In genomic region chr17:58184308-58184985, GRCh38 we compare ENCODE assay signal across 16 cellular contexts. TPM values are rescaled to one million over a fixed set of nuclear protein-coding genes. Genes with fewer than 3 reads are reported as not detected.
DNase-seq lines count a peak whose midpoint lies in the region; FAIRE-seq and TF ChIP-seq lines count a peak whose summit lies in the region.
"Had no signal": no experiment of that assay in that cellular context is flagged by ENCODE, and none has a peak within 500 bp of the region (broad histone marks: within the 10 kb centered on the region; RNA-seq: fewer than 3 reads in every experiment).

No MANE protein-coding gene starts in this region.

- no peak overlapping the region for H3K27ac ChIP-seq in transverse colon

- TF ChIP-seq POLR2A in transverse colon (IDR thresholded peaks at IDR 0.05) (no peak), GM12892 (IDR thresholded peaks at IDR 0.05; ENCODE audit: low read depth, low read length) (no peak)

- no peak overlapping the region for H3K4me3 ChIP-seq in transverse colon

- no peak for FAIRE-seq in GM12892 (lab: Jason Lieb, UNC)

- no peaks in the 10 kb centered on the region for H3K36me3 ChIP-seq in transverse colon

- no peaks in the 10 kb centered on the region for H3K9me3 ChIP-seq in transverse colon

- peak; percentile 71 for DNase-seq in Caki2 (ENCODE audit: low read depth)
- DNase-seq in HT1080 (ENCODE audit: low read depth): peak; percentile 84
- peak; percentile 28 for DNase-seq in SKM-1 (lab: John Stamatoyannopoulos, UW; ENCODE audit: unreplicated experiment)
- DNase-seq in glomerular visceral epithelial cell (ENCODE audit: extremely low spot score): peak; percentile 22
- DNase-seq in NCI-H2227 treated with DMSO at 0.1 percent for 48 hours (lab: John Stamatoyannopoulos, UW): no peak
- DNase-seq in transverse colon: no peak
- no peak for DNase-seq in GM12892 (ENCODE audit: insufficient read length)
- DNase-seq in GM13977 (ENCODE audit: low spot score): no peak
- DNase-seq: activated CD4-positive, alpha-beta memory T cell treated with anti-CD3 and anti-CD28 coated beads, Interleukin-2, amount 10 ng/mL, durations not matched to agents 7 days and 5 days; CD4-positive, alpha-beta memory T cell; kidney glomerular epithelial cell; NCI-H1048; substantia nigra had no signal

- no peaks in the 10 kb centered on the region for H3K4me1 ChIP-seq in transverse colon

- 71% methylated on average over 10 of the region's 10 CpGs; no CpG with 5 or more reads in 1 of the 2 donors for WGBS in transverse colon (ENCODE audit: low coverage in 1 of 2), 2 donors

- no peak for TF ChIP-seq CTCF in transverse colon (IDR thresholded peaks at IDR 0.05)
- no peak for TF ChIP-seq CTCF in GM13977 (IDR thresholded peaks at IDR 0.05; ENCODE audit: extremely low read depth, insufficient read depth, missing control alignments)

- no peak for TF ChIP-seq EP300 in transverse colon (IDR thresholded peaks at IDR 0.05; ENCODE audit: low read depth)

- H3K27me3 ChIP-seq in transverse colon: peaks cover 3% of the 10 kb centered on the region

- in situ Hi-C loops in Caki2 (cut with HindIII; ENCODE audit: low pct_unique_long_range_greater_than_20kb, low sequenced_read_pairs) (no loop called here), transverse colon (cut with MboI; ENCODE audit: low pct_ligation_motif_present in 1 of 4, low pct_unique_long_range_greater_than_20kb in 1 of 4, low sequenced_read_pairs in 3 of 4) (no loop called here), GM13977 (cut with MboI; ENCODE audit: low pct_unique_long_range_greater_than_20kb, low sequenced_read_pairs, unreplicated experiment) (no loop called here)

- intact Hi-C loops in transverse colon (cut with DNase I; ENCODE audit: low total_unique reads): no loop called here

RNA-seq across cellular contexts. Expression of gene EPX, which starts 8.1 kb away (rescaled TPM):
- not detected in 2 replicates for total RNA-seq in Caki2 (2014; rRNA removed; shearing (Covaris generic); ENCODE audit: low replicate concordance)
- 0.16 TPM in 1 of 2 replicates, not detected in the other for total RNA-seq in HT1080 (2014; rRNA removed; shearing (Covaris generic))
- polyA plus RNA-seq in HT1080 (2015; cell fraction: cytosol; rRNA removed): 0.07 and 0.11 TPM in 2 replicates
- 0.07 TPM in 1 of 2 replicates, not detected in the other for polyA plus RNA-seq in HT1080 (2015; cell fraction: nucleus; rRNA removed)
- total RNA-seq in transverse colon: not detected
- not detected for polyA plus RNA-seq in GM12892 (2012; ENCODE audit: missing spikeins)
- total RNA-seq: activated CD4-positive, alpha-beta memory T cell treated with anti-CD3 and anti-CD28 coated beads, Interleukin-2, amount 10 ng/mL, durations not matched to agents 7 days and 5 days; CD4-positive, alpha-beta memory T cell; omental fat pad; SK-MEL-5 had no signal
- polyA plus RNA-seq: adipose tissue; CD4-positive, alpha-beta memory T cell had no signal

RNA-seq across cellular contexts. Expression of gene OR4D2, which starts 17.7 kb away (rescaled TPM):
- not detected in 2 replicates for total RNA-seq in Caki2 (2014; rRNA removed; shearing (Covaris generic); ENCODE audit: low replicate concordance)
- not detected in 2 replicates for total RNA-seq in HT1080 (2014; rRNA removed; shearing (Covaris generic))
- not detected in 2 replicates for polyA plus RNA-seq in HT1080 (2015; cell fraction: cytosol; rRNA removed)
- polyA plus RNA-seq in HT1080 (2015; cell fraction: nucleus; rRNA removed): not detected in 2 replicates
- not detected for total RNA-seq in transverse colon
- not detected for polyA plus RNA-seq in GM12892 (2012; ENCODE audit: missing spikeins)
- total RNA-seq: activated CD4-positive, alpha-beta memory T cell treated with anti-CD3 and anti-CD28 coated beads, Interleukin-2, amount 10 ng/mL, durations not matched to agents 7 days and 5 days; CD4-positive, alpha-beta memory T cell; omental fat pad; SK-MEL-5 had no signal
- polyA plus RNA-seq: adipose tissue; CD4-positive, alpha-beta memory T cell had no signal

RNA-seq across cellular contexts. Expression of gene MKS1, which starts 34.6 kb away (rescaled TPM):
- 33.7 and 37.7 TPM in 2 replicates for total RNA-seq in Caki2 (2014; rRNA removed; shearing (Covaris generic); ENCODE audit: low replicate concordance)
- 12.0 and 15.9 TPM in 2 replicates for total RNA-seq in HT1080 (2014; rRNA removed; shearing (Covaris generic))
- polyA plus RNA-seq in HT1080 (2015; cell fraction: cytosol; rRNA removed): 10.0 and 10.6 TPM in 2 replicates
- 37.3 and 45.0 TPM in 2 replicates for polyA plus RNA-seq in HT1080 (2015; cell fraction: nucleus; rRNA removed)
- 10 to 100 TPM in 3 of 4 donors, 1 to 10 TPM in 1; 8.5 to 51.9 (median 18.3) TPM for total RNA-seq in transverse colon
- polyA plus RNA-seq in GM12892 (2012; ENCODE audit: missing spikeins): 14.4 TPM

RNA-seq across cellular contexts. Expression of gene OR4D1, which starts 36.3 kb away (rescaled TPM):
- total RNA-seq in Caki2 (2014; rRNA removed; shearing (Covaris generic); ENCODE audit: low replicate concordance): not detected in 2 replicates
- total RNA-seq in HT1080 (2014; rRNA removed; shearing (Covaris generic)): not detected in 2 replicates
- polyA plus RNA-seq in HT1080 (2015; cell fraction: cytosol; rRNA removed): not detected in 2 replicates
- not detected in 2 replicates for polyA plus RNA-seq in HT1080 (2015; cell fraction: nucleus; rRNA removed)
- total RNA-seq in transverse colon: not detected
- not detected for polyA plus RNA-seq in GM12892 (2012; ENCODE audit: missing spikeins)
- total RNA-seq: omental fat pad, SK-MEL-5 had no signal

RNA-seq across cellular contexts. Expression of gene LPO, which starts 53.9 kb away (rescaled TPM):
- not detected in 2 replicates for total RNA-seq in Caki2 (2014; rRNA removed; shearing (Covaris generic); ENCODE audit: low replicate concordance)
- total RNA-seq in HT1080 (2014; rRNA removed; shearing (Covaris generic)): 0.05 TPM in 1 of 2 replicates, not detected in the other
- 0.27 and 0.54 TPM in 2 replicates for polyA plus RNA-seq in HT1080 (2015; cell fraction: cytosol; rRNA removed)
- polyA plus RNA-seq in HT1080 (2015; cell fraction: nucleus; rRNA removed): 0.30 and 0.62 TPM in 2 replicates
- not detected for total RNA-seq in transverse colon
- polyA plus RNA-seq in GM12892 (2012; ENCODE audit: missing spikeins): 0.08 TPM
- total RNA-seq: activated CD4-positive, alpha-beta memory T cell treated with anti-CD3 and anti-CD28 coated beads, Interleukin-2, amount 10 ng/mL, durations not matched to agents 7 days and 5 days; CD4-positive, alpha-beta memory T cell; SK-MEL-5 had no signal
- polyA plus RNA-seq: CD4-positive, alpha-beta memory T cell had no signal

Comparison
In these comparisons a context has a peak if more than half of its experiments do, and no peak if none do; other contexts are left out.
1. DNase-seq: peak in Caki2 (single experiment), HT1080 (single experiment), SKM-1 (single experiment) and glomerular visceral epithelial cell (single experiment); none in NCI-H2227 treated with DMSO at 0.1 percent for 48 hours (single experiment), transverse colon (single experiment), GM12892 (single experiment) and GM13977 (single experiment).